In genomic region chr22:17777005-17777716, GRCh38 we compare ENCODE assay signal across 8 cellular contexts. TPM values are rescaled to one million over a fixed set of nuclear protein-coding genes. Genes with fewer than 3 reads are reported as not detected.
A peak's percentile ranks its signal among the peaks of the same experiment; 100 is the strongest.
DNase-seq lines count a peak whose midpoint lies in the region; ATAC-seq and TF ChIP-seq lines count a peak whose summit lies in the region.

No MANE protein-coding gene starts in this region.

- H3K36me3 Mint-ChIP-seq in GM23338 (ENCODE audit: low read depth) = no peaks in the 10 kb centered on the region; the same call in 1 of the 3 replicates

- no peak overlapping the region for H3K4me2 ChIP-seq in GM23338

- H3K27ac ChIP-seq in GM23338 (ENCODE audit: low read depth) = no peak overlapping the region
- H3K27ac ChIP-seq in ascending aorta = peak overlapping the region; percentile 0 to 59
- H3K27ac ChIP-seq in gastrocnemius medialis = peak overlapping the region in 3 of 4 donors; percentile 56 to 62 (median 62)

- TF ChIP-seq POLR2A in gastrocnemius medialis (IDR thresholded peaks at IDR 0.05) = no peak

- H3F3A ChIP-seq in GM23338 (replicated peaks; ENCODE audit: low read depth) = 0 out of 2 replicates have a peak, but pooled peaks cover 5% of the 10 kb centered on the region

- peaks cover 13% of the 10 kb centered on the region for H3K4me1 ChIP-seq in GM23338 (ENCODE audit: insufficient read depth)
- peaks cover 6 to 10% of the 10 kb centered on the region in 2 donors for H3K4me1 ChIP-seq in ascending aorta
- peaks cover 1 to 5% of the 10 kb centered on the region in 2 donors for H3K4me1 ChIP-seq in gastrocnemius medialis

- intact Hi-C loops in ascending aorta (cut with DNase I) = no loop called here
- intact Hi-C loops in gastrocnemius medialis (cut with DNase I; ENCODE audit: low total_unique reads) = no loop called here

- peaks cover 15% of the 10 kb centered on the region for H3K27me3 Mint-ChIP-seq in GM23338 (ENCODE audit: insufficient read depth, low read depth, poor library complexity)

- H3K79me2 ChIP-seq in GM23338 (replicated peaks; ENCODE audit: insufficient read depth) = peaks cover 15% of the 10 kb centered on the region

- H3K9me3 Mint-ChIP-seq in GM23338 = peaks cover 4% of the 10 kb centered on the region

- DNase-seq in AML-193 (lab: John Stamatoyannopoulos, UW) = peak; percentile 79 to 84
- no peak for DNase-seq in GM23338 (ENCODE audit: low spot score)
- peak; percentile 26 to 91 (median 42) for DNase-seq in T-helper 2 cell
- DNase-seq in ascending aorta (ENCODE audit: low spot score in 2 of 2) = no peak
- DNase-seq in gastrocnemius medialis = no peak
- DNase-seq in HK-2 (ENCODE audit: unreplicated experiment) = no peak
- DNase-seq in NCI-H2081 (lab: John Stamatoyannopoulos, UW) = no peak
- DNase-seq in NCI-H82 (lab: John Stamatoyannopoulos, UW) = no peak

- in situ Hi-C loops in gastrocnemius medialis (cut with MboI; ENCODE audit: low sequenced_read_pairs in 4 of 4) = no loop called here

- ATAC-seq in GM23338 = no peak
- ATAC-seq in gastrocnemius medialis = no peak

- 0 out of 2 replicates have a peak overlapping the region, but pooled peaks have one; percentile 28 for H2AFZ ChIP-seq in GM23338

- H3K27me3 ChIP-seq in GM23338 (ENCODE audit: insufficient read depth) = 0 out of 2 replicates have a peak, but pooled peaks cover 3% of the 10 kb centered on the region
- no peaks in the 10 kb centered on the region for H3K27me3 ChIP-seq in ascending aorta
- no peaks in the 10 kb centered on the region for H3K27me3 ChIP-seq in gastrocnemius medialis

- peaks cover 40% of the 10 kb centered on the region for H3K4me1 Mint-ChIP-seq in GM23338

- H3K9me3 ChIP-seq in ascending aorta = no peaks in the 10 kb centered on the region
- no peaks in the 10 kb centered on the region for H3K9me3 ChIP-seq in gastrocnemius medialis

- H3K36me3 ChIP-seq in GM23338 (ENCODE audit: insufficient read depth) = no peaks in the 10 kb centered on the region
- no peaks in the 10 kb centered on the region for H3K36me3 ChIP-seq in ascending aorta
- H3K36me3 ChIP-seq in gastrocnemius medialis = no peaks in the 10 kb centered on the region

- H3K4me3 Mint-ChIP-seq in GM23338 = no peak overlapping the region

- H3K9me2 ChIP-seq in GM23338 (ENCODE audit: insufficient read depth) = no peaks in the 10 kb centered on the region

- no peaks in the 10 kb centered on the region for H4K20me1 ChIP-seq in GM23338 (replicated peaks; ENCODE audit: insufficient read depth)

- no peak overlapping the region for H3K27ac Mint-ChIP-seq in GM23338

- H3K4me3 ChIP-seq in GM23338 (no peak overlapping the region), ascending aorta (peak overlapping the region in 1 of 2 donors; percentile 27), gastrocnemius medialis (peak overlapping the region in 2 of 4 donors; percentile 36 to 37)

- TF ChIP-seq CTCF in GM23338 (conservative IDR thresholded peaks at IDR 0.05; ENCODE audit: low read depth in 2 of 2) (no peak), ascending aorta (IDR thresholded peaks at IDR 0.05) (no peak), gastrocnemius medialis (IDR thresholded peaks at IDR 0.05 in 4 of 5, conservative IDR thresholded peaks at IDR 0.05 in 1 of 5) (no peak)

TF ChIP-seq in GM23338, 12 proteins besides CTCF, POLR2A, EP300 and RAD21 (continues in another document):
- TF ChIP-seq REST (IDR thresholded peaks at IDR 0.05; ENCODE audit: unreplicated experiment) (no peak), STAT1 (IDR thresholded peaks at IDR 0.05; ENCODE audit: unreplicated experiment) (no peak), ZNF462 (CRISPR knock-in tag; IDR thresholded peaks at IDR 0.05) (no peak), EZH2phosphoT487 (IDR thresholded peaks at IDR 0.05; ENCODE audit: unreplicated experiment) (no peak), EZH2 (IDR thresholded peaks at IDR 0.05; ENCODE audit: low read depth, unreplicated experiment) (no peak), NANOG (IDR thresholded peaks at IDR 0.05; ENCODE audit: borderline replicate concordance) (no peak), CREB1 (CRISPR knock-in tag; IDR thresholded peaks at IDR 0.05; ENCODE audit: low read depth) (no peak)

RNA-seq across cellular contexts. Expression of gene BID, which starts 2.9 kb away (rescaled TPM):
- 62.3 and 125 TPM in 2 replicates for total RNA-seq in GM23338 (2014; rRNA removed; shearing (Covaris generic))
- polyA plus RNA-seq in GM23338 (2016; fragmentation: Nextera tagmentation; extraction: Ambion mirVana) = 63.4 and 65.1 TPM in 2 replicates
- total RNA-seq in ascending aorta (37.5 TPM), gastrocnemius medialis (10 to 100 TPM in 2 of 4 donors, 1 to 10 TPM in 2; 5.1 to 23.7 (median 9.8) TPM)

Comparison
In these comparisons a context has a peak if more than half of its experiments do, and no peak if none do; other contexts are left out.
1. DNase-seq: peak in AML-193 (2 of 2) and T-helper 2 cell (5 of 5); none in GM23338 (single experiment), ascending aorta (0 of 2), gastrocnemius medialis (0 of 2), HK-2 (single experiment), NCI-H2081 (0 of 2) and NCI-H82 (single experiment).